Comparison of ENCODE assay signal across 1 cellular context in the genomic region with DNA sequence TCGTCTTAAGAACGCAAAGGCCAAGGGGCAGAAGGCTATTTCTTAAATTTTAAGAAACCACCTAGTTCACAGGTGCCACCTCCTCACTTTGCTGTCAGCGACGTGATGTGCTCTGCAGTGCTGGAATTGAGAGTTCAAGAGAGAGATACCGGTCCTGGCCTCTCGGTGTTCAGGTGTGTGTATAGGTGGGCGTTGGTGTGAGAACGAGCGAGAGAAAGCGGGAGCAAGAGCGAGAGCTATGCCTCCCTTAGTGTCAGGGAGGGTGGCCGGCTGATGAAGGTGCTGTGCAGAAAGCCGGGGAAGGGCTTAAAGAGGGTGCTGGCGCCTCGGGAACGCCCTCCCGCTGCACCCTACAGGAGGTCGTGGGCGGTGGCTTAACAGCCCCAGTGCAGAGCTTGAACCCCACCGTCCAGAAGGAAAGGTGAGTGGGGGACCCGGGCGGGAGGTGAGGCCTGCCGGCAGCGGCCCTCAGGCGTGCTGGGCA.
TF ChIP-seq lines count a peak whose summit lies in the region.

No MANE protein-coding gene starts in this region.

TF ChIP-seq in GM23338, 12 proteins besides CTCF, POLR2A, EP300 and RAD21:
- no peak for TF ChIP-seq REST (IDR thresholded peaks at IDR 0.05; ENCODE audit: unreplicated experiment)
- TF ChIP-seq EZH2 (IDR thresholded peaks at IDR 0.05; ENCODE audit: low read depth, unreplicated experiment), result peak; percentile 65
